In genomic region chr10:4748726-4749443, GRCh38 we compare ENCODE assay signal across 23 cellular contexts.
"Had no signal": no experiment of that assay in that cellular context is flagged by ENCODE, and none has a peak within 500 bp of the region (broad histone marks: within the 10 kb centered on the region; RNA-seq: fewer than 3 reads in every experiment).

No MANE protein-coding gene starts in this region.

- H3K4me1 Mint-ChIP-seq: immature natural killer cell; naive thymus-derived CD4-positive, alpha-beta T cell; nephron progenitor cell; stimulated activated effector memory CD8-positive, alpha-beta T cell treated with anti-CD3 and anti-CD28 coated beads, Interleukin-12 subunit alpha, Interleukin-12 subunit beta, amount 100 ng/mL, for 72 hours had no signal

- H3K27ac ChIP-seq: dorsolateral prefrontal cortex, esophagus squamous epithelium, gastroesophageal sphincter, left ventricle myocardium inferior, lower lobe of right lung, neutrophil, tibial artery, upper lobe of left lung, uterus had no signal

- H3K4me3 Mint-ChIP-seq: immature natural killer cell; naive thymus-derived CD4-positive, alpha-beta T cell; nephron progenitor cell; stimulated activated effector memory CD8-positive, alpha-beta T cell treated with anti-CD3 and anti-CD28 coated beads, Interleukin-12 subunit alpha, Interleukin-12 subunit beta, amount 100 ng/mL, for 72 hours had no signal

- H3K4me3 ChIP-seq: dorsolateral prefrontal cortex, esophagus squamous epithelium, gastroesophageal sphincter, left ventricle myocardium inferior, lower lobe of right lung, tibial artery, upper lobe of left lung, uterus had no signal

- H3K27ac Mint-ChIP-seq: immature natural killer cell; naive thymus-derived CD4-positive, alpha-beta T cell; nephron progenitor cell; stimulated activated effector memory CD8-positive, alpha-beta T cell treated with anti-CD3 and anti-CD28 coated beads, Interleukin-12 subunit alpha, Interleukin-12 subunit beta, amount 100 ng/mL, for 72 hours had no signal

- DNase-seq: cortex of kidney; dorsolateral prefrontal cortex; effector CD8-positive, alpha-beta T cell; esophagus squamous epithelium; foreskin fibroblast; glutamatergic neuron; immature natural killer cell; left cardiac atrium; left ventricle myocardium inferior; lower lobe of right lung; naive thymus-derived CD4-positive, alpha-beta T cell; nephron progenitor cell; posterior cingulate gyrus; small intestine; stimulated activated CD4-positive, alpha-beta T cell treated with anti-CD3 and anti-CD28 coated beads, Interleukin-4, amount 100 ng/mL, for 1 hour; stimulated activated CD8-positive, alpha-beta memory T cell treated with anti-CD3 and anti-CD28 coated beads, Interleukin-4, amount 100 ng/mL, for 48 hours; stimulated activated naive CD8-positive, alpha-beta T cell treated with anti-CD3 and anti-CD28 coated beads, Interleukin-15, Interleukin-2, amounts not matched to agents 100 U/mL and 50 U/mL, for 24 hours; tibial artery; upper lobe of left lung; uterus had no signal

- FAIRE-seq: small intestine had no signal

- ATAC-seq: gastroesophageal sphincter; left cardiac atrium; lower lobe of right lung; naive thymus-derived CD4-positive, alpha-beta T cell; stimulated activated effector memory CD8-positive, alpha-beta T cell treated with anti-CD3 and anti-CD28 coated beads, Interleukin-12 subunit alpha, Interleukin-12 subunit beta, amount 100 ng/mL, for 72 hours; stimulated activated naive CD8-positive, alpha-beta T cell treated with anti-CD3 and anti-CD28 coated beads, Interleukin-15, Interleukin-2, amounts not matched to agents 100 U/mL and 50 U/mL, for 24 hours had no signal

- H3K27me3 ChIP-seq: esophagus squamous epithelium, gastroesophageal sphincter, neutrophil, tibial artery, upper lobe of left lung, uterus had no signal

- H3K9me3 ChIP-seq: esophagus squamous epithelium, gastroesophageal sphincter, lower lobe of right lung, neutrophil, tibial artery, upper lobe of left lung, uterus had no signal

- H3K36me3 ChIP-seq: esophagus squamous epithelium, gastroesophageal sphincter, left ventricle myocardium inferior, lower lobe of right lung, neutrophil, tibial artery, upper lobe of left lung, uterus had no signal

- H3K4me1 ChIP-seq: gastroesophageal sphincter, left ventricle myocardium inferior, lower lobe of right lung, tibial artery, upper lobe of left lung, uterus had no signal

- H3K36me3 Mint-ChIP-seq: immature natural killer cell; naive thymus-derived CD4-positive, alpha-beta T cell; stimulated activated effector memory CD8-positive, alpha-beta T cell treated with anti-CD3 and anti-CD28 coated beads, Interleukin-12 subunit alpha, Interleukin-12 subunit beta, amount 100 ng/mL, for 72 hours had no signal

- H3K9me3 Mint-ChIP-seq: immature natural killer cell; stimulated activated effector memory CD8-positive, alpha-beta T cell treated with anti-CD3 and anti-CD28 coated beads, Interleukin-12 subunit alpha, Interleukin-12 subunit beta, amount 100 ng/mL, for 72 hours had no signal
